ENCODE assay signal across 9 cellular contexts in the genomic region with DNA sequence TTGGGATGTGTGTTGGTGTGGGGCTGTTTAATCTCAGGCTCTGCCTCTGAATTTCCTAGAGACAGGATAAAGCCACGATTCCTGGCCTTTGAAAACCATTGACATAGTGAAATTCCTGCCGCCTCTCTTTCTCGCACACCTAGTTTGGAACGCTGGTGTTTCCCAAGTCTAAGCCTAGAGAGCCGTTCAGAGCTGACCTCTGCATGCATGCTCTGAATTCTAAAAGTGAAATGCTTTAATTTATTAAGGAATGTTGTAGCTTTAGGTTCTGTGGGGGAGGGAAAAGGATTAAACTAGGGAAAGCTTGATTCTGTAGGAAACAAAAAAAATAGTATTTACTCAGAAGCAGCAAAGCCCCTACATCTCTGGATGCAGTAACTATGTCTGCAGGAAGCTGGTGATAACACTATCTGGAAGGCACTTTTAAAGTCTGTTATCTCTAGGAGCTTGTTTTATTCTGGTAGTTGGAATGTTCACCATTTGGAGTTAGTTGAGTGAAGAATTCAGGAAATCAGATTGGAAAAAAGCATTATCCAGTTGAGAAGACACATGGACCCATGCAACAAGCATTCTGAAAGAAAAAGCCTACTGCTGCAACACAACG. TPM values are rescaled to one million over a fixed set of nuclear protein-coding genes. Genes with fewer than 3 reads are reported as not detected.
A peak's percentile ranks its signal among the peaks of the same experiment; 100 is the strongest.
DNase-seq lines count a peak whose midpoint lies in the region; ATAC-seq and TF ChIP-seq lines count a peak whose summit lies in the region.
"Had no signal": no experiment of that assay in that cellular context is flagged by ENCODE, and none has a peak within 500 bp of the region (broad histone marks: within the 10 kb centered on the region; RNA-seq: fewer than 3 reads in every experiment).

No MANE protein-coding gene starts in this region.

- peak overlapping the region; percentile 47 for H3K4me3 ChIP-seq in fibroblast of the aortic adventitia (ENCODE audit: low read depth, low read length)

- no peak for DNase-seq in T-helper 1 cell
- DNase-seq in activated CD8-positive, alpha-beta T cell treated with anti-CD3 and anti-CD28 coated beads, Interleukin-2, amount 10 ng/mL, durations not matched to agents 7 days and 5 days, result no peak
- DNase-seq in fibroblast of the aortic adventitia (ENCODE audit: low read depth), result peak; percentile 58
- DNase-seq in stimulated activated effector memory CD8-positive, alpha-beta T cell treated with anti-CD3 and anti-CD28 coated beads, Interleukin-12 subunit alpha, Interleukin-12 subunit beta, amount 100 ng/mL, for 72 hours (ENCODE audit: low spot score in 2 of 2), result no peak
- DNase-seq in cerebellar nuclear complex (lab: John Stamatoyannopoulos, UW), result no peak
- DNase-seq: NCI-H1436 had no signal

- peak overlapping the region; percentile 56 for H3K4me3 Mint-ChIP-seq in T-helper 1 cell treated with Interleukin-12 subunit alpha and Interleukin-12 subunit beta and Interleukin-4 antibody, amounts not matched to agents 30 μg/mL and 1 μg/mL, for 36 hours
- peak overlapping the region; percentile 38 for H3K4me3 Mint-ChIP-seq in activated CD8-positive, alpha-beta T cell treated with anti-CD3 and anti-CD28 coated beads, Interleukin-2, amount 10 ng/mL, durations not matched to agents 7 days and 5 days
- H3K4me3 Mint-ChIP-seq in stimulated activated effector memory CD8-positive, alpha-beta T cell treated with anti-CD3 and anti-CD28 coated beads, Interleukin-12 subunit alpha, Interleukin-12 subunit beta, amount 100 ng/mL, for 72 hours, result peak overlapping the region; percentile 59

- POLR2A ChIA-PET in activated CD8-positive, alpha-beta T cell treated with anti-CD3 and anti-CD28 coated beads, Interleukin-2, amount 10 ng/mL, durations not matched to agents 7 days and 5 days (lab: Charles Lee), result interaction anchor here (0.8 kb wide), 1 partner anchor 19 kb away, joined by 4 read pairs; no protein-coding TSS in a partner anchor

- CTCF ChIA-PET in activated CD8-positive, alpha-beta T cell treated with anti-CD3 and anti-CD28 coated beads, Interleukin-2, amount 10 ng/mL, durations not matched to agents 7 days and 5 days (lab: Charles Lee), result interaction anchor here (1.3 to 1.6 kb wide), 2 partner anchors 17 to 166 kb away, joined by 4 read pairs; no protein-coding TSS in a partner anchor

- H3K36me3 Mint-ChIP-seq in T-helper 1 cell treated with Interleukin-12 subunit alpha and Interleukin-12 subunit beta and Interleukin-4 antibody, amounts not matched to agents 30 μg/mL and 1 μg/mL, for 36 hours (ENCODE audit: low read depth), result peaks cover 44% of the 10 kb centered on the region
- H3K36me3 Mint-ChIP-seq in activated CD8-positive, alpha-beta T cell treated with anti-CD3 and anti-CD28 coated beads, Interleukin-2, amount 10 ng/mL, durations not matched to agents 7 days and 5 days (ENCODE audit: low read depth), result peaks cover 61% of the 10 kb centered on the region
- peaks cover 92% of the 10 kb centered on the region for H3K36me3 Mint-ChIP-seq in stimulated activated effector memory CD8-positive, alpha-beta T cell treated with anti-CD3 and anti-CD28 coated beads, Interleukin-12 subunit alpha, Interleukin-12 subunit beta, amount 100 ng/mL, for 72 hours

- peak overlapping the region; percentile 89 for H3K27ac Mint-ChIP-seq in T-helper 1 cell treated with Interleukin-12 subunit alpha and Interleukin-12 subunit beta and Interleukin-4 antibody, amounts not matched to agents 30 μg/mL and 1 μg/mL, for 36 hours
- H3K27ac Mint-ChIP-seq in activated CD8-positive, alpha-beta T cell treated with anti-CD3 and anti-CD28 coated beads, Interleukin-2, amount 10 ng/mL, durations not matched to agents 7 days and 5 days, result peak overlapping the region; percentile 75
- H3K27ac Mint-ChIP-seq in stimulated activated effector memory CD8-positive, alpha-beta T cell treated with anti-CD3 and anti-CD28 coated beads, Interleukin-12 subunit alpha, Interleukin-12 subunit beta, amount 100 ng/mL, for 72 hours, result peak overlapping the region; percentile 97

- H3K9me3 Mint-ChIP-seq in T-helper 1 cell treated with Interleukin-12 subunit alpha and Interleukin-12 subunit beta and Interleukin-4 antibody, amounts not matched to agents 30 μg/mL and 1 μg/mL, for 36 hours, result no peaks in the 10 kb centered on the region
- H3K9me3 Mint-ChIP-seq in activated CD8-positive, alpha-beta T cell treated with anti-CD3 and anti-CD28 coated beads, Interleukin-2, amount 10 ng/mL, durations not matched to agents 7 days and 5 days (ENCODE audit: insufficient read depth), result no peaks in the 10 kb centered on the region
- no peaks in the 10 kb centered on the region for H3K9me3 Mint-ChIP-seq in stimulated activated effector memory CD8-positive, alpha-beta T cell treated with anti-CD3 and anti-CD28 coated beads, Interleukin-12 subunit alpha, Interleukin-12 subunit beta, amount 100 ng/mL, for 72 hours

- H3K4me1 Mint-ChIP-seq in T-helper 1 cell treated with Interleukin-12 subunit alpha and Interleukin-12 subunit beta and Interleukin-4 antibody, amounts not matched to agents 30 μg/mL and 1 μg/mL, for 36 hours (ENCODE audit: low read depth), result peaks cover 56% of the 10 kb centered on the region
- peaks cover 72% of the 10 kb centered on the region for H3K4me1 Mint-ChIP-seq in activated CD8-positive, alpha-beta T cell treated with anti-CD3 and anti-CD28 coated beads, Interleukin-2, amount 10 ng/mL, durations not matched to agents 7 days and 5 days (ENCODE audit: low read depth)
- H3K4me1 Mint-ChIP-seq in stimulated activated effector memory CD8-positive, alpha-beta T cell treated with anti-CD3 and anti-CD28 coated beads, Interleukin-12 subunit alpha, Interleukin-12 subunit beta, amount 100 ng/mL, for 72 hours, result peaks cover 68% of the 10 kb centered on the region

- no peak for TF ChIP-seq CTCF in fibroblast of the aortic adventitia (IDR thresholded peaks at IDR 0.05; ENCODE audit: insufficient read depth, low read length)

- ATAC-seq in activated CD8-positive, alpha-beta T cell treated with anti-CD3 and anti-CD28 coated beads, Interleukin-2, amount 10 ng/mL, durations not matched to agents 7 days and 5 days, result no peak
- no peak for ATAC-seq in stimulated activated effector memory CD8-positive, alpha-beta T cell treated with anti-CD3 and anti-CD28 coated beads, Interleukin-12 subunit alpha, Interleukin-12 subunit beta, amount 100 ng/mL, for 72 hours
- ATAC-seq in GM21447 (IDR thresholded peaks at IDR 0.05; ENCODE audit: unreplicated experiment) (no peak), HG03139 (IDR thresholded peaks at IDR 0.05; ENCODE audit: unreplicated experiment) (no peak)

- H3K27me3 Mint-ChIP-seq in T-helper 1 cell treated with Interleukin-12 subunit alpha and Interleukin-12 subunit beta and Interleukin-4 antibody, amounts not matched to agents 30 μg/mL and 1 μg/mL, for 36 hours (ENCODE audit: low read depth), result no peaks in the 10 kb centered on the region
- no peaks in the 10 kb centered on the region for H3K27me3 Mint-ChIP-seq in activated CD8-positive, alpha-beta T cell treated with anti-CD3 and anti-CD28 coated beads, Interleukin-2, amount 10 ng/mL, durations not matched to agents 7 days and 5 days (ENCODE audit: low read depth)

RNA-seq across cellular contexts. Expression of a gene that starts 27.3 kb away (rescaled TPM):
- total RNA-seq in activated CD8-positive, alpha-beta T cell treated with anti-CD3 and anti-CD28 coated beads, Interleukin-2, amount 10 ng/mL, durations not matched to agents 7 days and 5 days, result 100 to 1,000 TPM; 220 to 233 TPM
- 39.1 and 111 TPM in 2 replicates for total RNA-seq in fibroblast of the aortic adventitia (ENCODE audit: low replicate concordance)
